In genomic region chr16:51497541-51498211, GRCh38 we compare ENCODE assay signal across 26 cellular contexts.
"Had no signal": no experiment of that assay in that cellular context is flagged by ENCODE, and none has a peak within 500 bp of the region (broad histone marks: within the 10 kb centered on the region; RNA-seq: fewer than 3 reads in every experiment).

No MANE protein-coding gene starts in this region.

- ATAC-seq: activated CD4-positive, alpha-beta T cell treated with anti-CD3 and anti-CD28 coated beads for 36 hours; activated CD8-positive, alpha-beta T cell treated with anti-CD3 and anti-CD28 coated beads, Interleukin-2, amount 10 ng/mL, durations not matched to agents 7 days and 5 days; body of pancreas; PC-3 had no signal

- H3K9ac ChIP-seq: SK-N-SH had no signal

- H3K4me1 ChIP-seq: adrenal gland, breast epithelium, Peyer's patch had no signal

- H3K36me3 ChIP-seq: adrenal gland, breast epithelium, Peyer's patch, SJSA1 had no signal

- DNase-seq: activated CD4-positive, alpha-beta T cell treated with anti-CD3 and anti-CD28 coated beads for 36 hours; activated CD4-positive, alpha-beta T cell treated with anti-CD3 and anti-CD28 coated beads, Interleukin-2, amount 10 ng/mL, durations not matched to agents 7 days and 5 days; activated CD4-positive, alpha-beta T cell treated with anti-CD3 and anti-CD28 coated beads, Interleukin-2, amount 50 U/mL, for 48 hours; activated CD8-positive, alpha-beta T cell treated with anti-CD3 and anti-CD28 coated beads, Interleukin-2, amount 10 ng/mL, durations not matched to agents 7 days and 5 days; activated gamma-delta T cell; activated naive CD4-positive, alpha-beta T cell treated with Interleukin-2 at 50 U/mL for 16 hours; activated naive CD8-positive, alpha-beta T cell treated with anti-CD3 and anti-CD28 coated beads, Interleukin-2, amount 10 ng/mL, durations not matched to agents 7 days and 5 days; activated T-cell treated with anti-CD3 and anti-CD28 coated beads, Interleukin-2, amount 50 U/mL, for 24 hours; adrenal gland; body of pancreas; NCI-H1105; NCI-H1417 treated with DMSO at 0.1 percent for 48 hours; NCI-H187 treated with DMSO at 0.1 percent for 48 hours; NCI-H2081 treated with DMSO at 0.1 percent for 48 hours; NCI-H2171; NCI-H524; NCI-H69; NCI-H82; NK-92 treated with Interleukin-12 subunit alpha and Interleukin-12 subunit beta, amount 100 ng/mL, for 24 hours; PC-3; Peyer's patch; RPMI8226; SHP77 treated with DMSO at 0.1 percent for 48 hours; SK-N-SH had no signal

- H3K4me3 ChIP-seq: adrenal gland, body of pancreas, breast epithelium, Peyer's patch, SJSA1 had no signal

- H3K4me2 ChIP-seq: SK-N-SH had no signal

- H3K27ac ChIP-seq: adrenal gland, body of pancreas, breast epithelium, Peyer's patch, SJSA1 had no signal

- H3K9me3 ChIP-seq: adrenal gland, body of pancreas, breast epithelium, Peyer's patch, SJSA1, SK-N-SH had no signal

- H3K27me3 ChIP-seq: adrenal gland, body of pancreas, breast epithelium, Peyer's patch, SJSA1 had no signal
